11 cellular contexts compared by ENCODE assay signal in the genomic region with DNA sequence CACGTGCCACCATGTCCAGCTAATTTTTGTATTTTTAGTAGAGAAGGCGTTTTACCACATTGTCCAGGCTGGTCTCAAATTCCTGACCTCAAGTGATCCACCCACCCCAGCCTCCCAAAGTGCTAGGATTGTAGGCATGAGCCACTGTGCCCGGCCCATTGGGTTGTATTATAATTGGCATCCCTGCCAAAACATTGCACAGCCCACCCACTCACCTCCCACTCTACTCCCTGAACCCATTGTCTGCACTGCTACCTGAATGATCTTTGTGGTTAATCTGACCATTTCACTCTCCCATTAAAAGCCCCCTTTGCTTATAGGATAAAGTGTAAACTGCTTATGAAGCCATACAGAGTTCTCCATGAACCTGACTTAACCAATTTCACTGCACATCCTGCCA. TPM values are rescaled to one million over a fixed set of nuclear protein-coding genes. Genes with fewer than 3 reads are reported as not detected.
"Had no signal": no experiment of that assay in that cellular context is flagged by ENCODE, and none has a peak within 500 bp of the region (broad histone marks: within the 10 kb centered on the region; RNA-seq: fewer than 3 reads in every experiment).

No MANE protein-coding gene starts in this region.

- H3K9me3 ChIP-seq: HAP-1 had no signal

- H3K4me1 ChIP-seq: HAP-1 had no signal

- DNase-seq: GM23248, GOT3, H7, H9, HCEC 1CT, HFFc6 had no signal

- H3K4me3 Mint-ChIP-seq: GM23338, H9, HFFc6 had no signal

- H3K27ac ChIP-seq: GM23248 had no signal

- H3K36me3 ChIP-seq: HAP-1 had no signal

- H3K4me1 Mint-ChIP-seq: GM23338, H9 had no signal

- ATAC-seq: GM23338, HCT116 had no signal

- H3K9me3 Mint-ChIP-seq: GM23338, H9, HFFc6 had no signal

- H3K27ac Mint-ChIP-seq: GM23338, H9, HFFc6 had no signal

- H3K4me3 ChIP-seq: GM23248, GM23338, HAP-1 had no signal

RNA-seq across cellular contexts. Expression of a gene that starts 35.8 kb away (rescaled TPM):
- total RNA-seq: GM23248, GM23338, H1, H4, H7, H9, HFFc6 had no signal
